In the genomic region with DNA sequence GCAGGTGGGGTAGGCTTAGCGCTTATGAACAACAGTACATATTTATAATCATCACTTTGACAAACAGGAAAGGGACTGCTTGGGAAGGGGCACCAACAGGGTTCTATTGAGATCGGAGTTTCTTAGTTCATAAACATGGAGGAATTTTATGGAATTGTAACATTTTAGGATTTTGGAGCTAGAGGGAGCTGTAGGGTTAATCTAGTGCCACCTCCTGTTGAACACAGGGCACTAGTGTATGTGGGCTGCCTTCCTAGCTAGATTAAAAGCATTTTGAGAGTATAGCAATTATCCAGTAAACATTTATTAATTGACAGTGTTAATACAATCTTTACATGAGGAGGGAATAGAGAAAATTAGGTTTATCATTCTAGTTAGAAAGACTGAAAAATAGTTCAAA, we compare ENCODE assay signal across 12 cellular contexts. TPM values are rescaled to one million over a fixed set of nuclear protein-coding genes. Genes with fewer than 3 reads are reported as not detected.
A peak's percentile ranks its signal among the peaks of the same experiment; 100 is the strongest.
DNase-seq lines count a peak whose midpoint lies in the region; ATAC-seq and TF ChIP-seq lines count a peak whose summit lies in the region.
"Had no signal": no experiment of that assay in that cellular context is flagged by ENCODE, and none has a peak within 500 bp of the region (broad histone marks: within the 10 kb centered on the region; RNA-seq: fewer than 3 reads in every experiment).

No MANE protein-coding gene starts in this region.

- H3K4me2 ChIP-seq in neural progenitor cell: no peak overlapping the region

- no peak for ATAC-seq in GM18907 (IDR thresholded peaks at IDR 0.05; ENCODE audit: unreplicated experiment)

- no peaks in the 10 kb centered on the region for H3K4me1 ChIP-seq in neural progenitor cell

- TF ChIP-seq CTCF in brain microvascular endothelial cell (IDR thresholded peaks at IDR 0.05; ENCODE audit: low read depth, low read length, missing control alignments): peak; percentile 63
- TF ChIP-seq CTCF in neural progenitor cell (IDR thresholded peaks at IDR 0.05): peak; percentile 45

- H3K27ac ChIP-seq in brain microvascular endothelial cell (no peak overlapping the region), neural progenitor cell (no peak overlapping the region)
- H3K27ac ChIP-seq: esophagus squamous epithelium had no signal

- no peaks in the 10 kb centered on the region for H4K20me1 ChIP-seq in neural progenitor cell (ENCODE audit: low read depth)

- no peaks in the 10 kb centered on the region for H3F3A ChIP-seq in neural progenitor cell (ENCODE audit: low read depth)

- peak; percentile 32 for DNase-seq in DMS53 (lab: John Stamatoyannopoulos, UW)
- DNase-seq in DMS53 treated with DMSO at 0.1 percent for 48 hours (lab: John Stamatoyannopoulos, UW; ENCODE audit: unreplicated experiment): no peak
- DNase-seq in LHCN-M2 (ENCODE audit: low read depth): peak; percentile 21
- DNase-seq in brain microvascular endothelial cell: no peak
- peak; percentile 6 for DNase-seq in neural progenitor cell (ENCODE audit: low spot score)
- no peak for DNase-seq in stimulated activated naive CD4-positive, alpha-beta T cell (lab: John Stamatoyannopoulos, UW)
- DNase-seq in NCI-H345 treated with DMSO at 0.1 percent for 48 hours (lab: John Stamatoyannopoulos, UW; ENCODE audit: unreplicated experiment): no peak
- DNase-seq: esophagus squamous epithelium; NCI-H510A treated with DMSO at 0.1 percent for 48 hours; stimulated activated CD4-positive, alpha-beta T cell treated with anti-CD3 and anti-CD28 coated beads, Interleukin-1b, Interleukin-23, amount 100 ng/mL, for 48 hours; T-helper 17 cell had no signal

- H2AFZ ChIP-seq in neural progenitor cell (replicated peaks): no peak overlapping the region

- no peaks in the 10 kb centered on the region for H3K79me2 ChIP-seq in neural progenitor cell (ENCODE audit: low read depth)

- H3K27me3 ChIP-seq in brain microvascular endothelial cell (replicated peaks) (peaks cover 4% of the 10 kb centered on the region), neural progenitor cell (no peaks in the 10 kb centered on the region)

- no peak overlapping the region for H3K27ac Mint-ChIP-seq in neural progenitor cell
- H3K27ac Mint-ChIP-seq: T-helper 17 cell had no signal

- H3K4me3 ChIP-seq in brain microvascular endothelial cell (ENCODE audit: low read depth, low read length): no peak overlapping the region
- no peak overlapping the region for H3K4me3 ChIP-seq in neural progenitor cell
- H3K4me3 ChIP-seq: esophagus squamous epithelium had no signal

- peaks cover 2% of the 10 kb centered on the region for H3K27me3 Mint-ChIP-seq in neural progenitor cell (ENCODE audit: insufficient read depth, low read depth)

- no peaks in the 10 kb centered on the region for H3K36me3 ChIP-seq in brain microvascular endothelial cell (replicated peaks)
- H3K36me3 ChIP-seq in neural progenitor cell: no peaks in the 10 kb centered on the region
- H3K36me3 ChIP-seq: esophagus squamous epithelium had no signal

- in situ Hi-C loops in brain microvascular endothelial cell (cut with HindIII; ENCODE audit: low pct_ligation_motif_present, low sequenced_read_pairs): no loop called here

- no peaks in the 10 kb centered on the region for H3K36me3 Mint-ChIP-seq in neural progenitor cell

- H3K4me1 Mint-ChIP-seq in neural progenitor cell: no peaks in the 10 kb centered on the region

- H3K9me3 ChIP-seq in neural progenitor cell (ENCODE audit: low read depth): no peaks in the 10 kb centered on the region
- H3K9me3 ChIP-seq: esophagus squamous epithelium had no signal

- no peak overlapping the region for H3K9ac ChIP-seq in neural progenitor cell

- H3K4me3 Mint-ChIP-seq in neural progenitor cell: no peak overlapping the region
- H3K4me3 Mint-ChIP-seq: T-helper 17 cell had no signal

- H3K9me3 Mint-ChIP-seq in neural progenitor cell: no peaks in the 10 kb centered on the region

RNA-seq across cellular contexts. Expression of gene TBC1D30, which starts 23.1 kb away (rescaled TPM):
- total RNA-seq in LHCN-M2 (2014; rRNA removed) (0.06 TPM in 2 replicates), neural progenitor cell (ENCODE audit: low replicate concordance) (9.4 and 9.7 TPM in 2 replicates)
- 0.21 TPM for polyA plus RNA-seq in LHCN-M2 (2012)

RNA-seq across cellular contexts. Expression of gene GNS, which starts 42.2 kb away (rescaled TPM):
- total RNA-seq in LHCN-M2 (2014; rRNA removed) (159 and 181 TPM in 2 replicates), neural progenitor cell (ENCODE audit: low replicate concordance) (36.0 and 41.2 TPM in 2 replicates)
- polyA plus RNA-seq in LHCN-M2 (2012): 72.4 TPM

Comparison
In these comparisons a context has a peak if more than half of its experiments do, and no peak if none do; other contexts are left out.
1. DNase-seq: peak in DMS53 (single experiment), LHCN-M2 (single experiment) and neural progenitor cell (single experiment); none in DMS53 treated with DMSO at 0.1 percent for 48 hours (single experiment), brain microvascular endothelial cell (single experiment), stimulated activated naive CD4-positive, alpha-beta T cell (0 of 6) and NCI-H345 treated with DMSO at 0.1 percent for 48 hours (single experiment).